In genomic region chr5:180825768-180826525, GRCh38 we compare ENCODE assay signal across 8 cellular contexts. TPM values are rescaled to one million over a fixed set of nuclear protein-coding genes. Genes with fewer than 3 reads are reported as not detected.
DNase-seq lines count a peak whose midpoint lies in the region; ATAC-seq and TF ChIP-seq lines count a peak whose summit lies in the region.

No MANE protein-coding gene starts in this region.

- peaks cover 33% of the 10 kb centered on the region for H3K36me3 Mint-ChIP-seq in nephron progenitor cell (ENCODE audit: low read depth)

- H3K4me1 Mint-ChIP-seq in nephron progenitor cell, result peaks cover 39% of the 10 kb centered on the region

- no TSS peak for BruUV-seq in A673 (replicated peaks; lab: Mats Ljungman, UMichigan)

- H3K4me3 Mint-ChIP-seq in nephron progenitor cell, result no peak overlapping the region

- H3K4me3 ChIP-seq in A673 (ENCODE audit: low read depth, low read length, poor library complexity, severe bottlenecking), result no peak overlapping the region
- no peak overlapping the region for H3K4me3 ChIP-seq in dorsolateral prefrontal cortex
- no peak overlapping the region for H3K4me3 ChIP-seq in ovary

- H3K27me3 ChIP-seq in A673 (replicated peaks; ENCODE audit: insufficient read depth, low read depth, low read length, poor library complexity) (no peaks in the 10 kb centered on the region), dorsolateral prefrontal cortex (no peaks in the 10 kb centered on the region), ovary (no peaks in the 10 kb centered on the region)

- POLR2A ChIA-PET in A673 (lab: Charles Lee; ENCODE audit: low non-redundant PET), result no interaction called here

- H3K4me1 ChIP-seq in A673 (ENCODE audit: insufficient read depth, low read length, poor library complexity, severe bottlenecking) (no peaks in the 10 kb centered on the region), ovary (ENCODE audit: insufficient read depth) (no peaks in the 10 kb centered on the region)

- H3K27ac ChIP-seq in A673 (ENCODE audit: low read depth, low read length, poor library complexity, severe bottlenecking) (no peak overlapping the region), dorsolateral prefrontal cortex (peak overlapping the region in 34 of 59 donors; percentile 4 to 65 (median 37)), ovary (no peak overlapping the region)

- intact Hi-C loops in A673 (cut with micrococcal nuclease; ENCODE audit: unreplicated experiment), result no loop called here
- intact Hi-C loops in dorsolateral prefrontal cortex (cut with DNase I), result no loop called here
- intact Hi-C loops in ovary (cut with DNase I), result loop anchor here in 1 of 4 donors (10.0 kb wide), 1 partner anchor 379 kb away; the partner anchor contains the start of gene TRIM7

- WGBS in ovary, 3 donors, result 96% methylated on average over 3 of the region's 3 CpGs

- no peak for TF ChIP-seq POLR2A in ovary (IDR thresholded peaks at IDR 0.05)

- TF ChIP-seq CTCF in A673 (conservative IDR thresholded peaks at IDR 0.05; ENCODE audit: low read depth, low read length) (no peak), dorsolateral prefrontal cortex (IDR thresholded peaks at IDR 0.05 in 54 of 56, conservative IDR thresholded peaks at IDR 0.05 in 2 of 56; ENCODE audit: low read depth in 1 of 56, partially characterized antibody in 56 of 56) (no peak), nephron progenitor cell (IDR thresholded peaks at IDR 0.05) (no peak), ovary (IDR thresholded peaks at IDR 0.05) (no peak)

- peak; percentile 31 for DNase-seq in A673 (ENCODE audit: low spot score)
- peak; percentile 89 for DNase-seq in HT1080 (ENCODE audit: low read depth)
- peak in 1 of 10 donors; percentile 40 for DNase-seq in dorsolateral prefrontal cortex
- no peak for DNase-seq in nephron progenitor cell
- DNase-seq in activated effector memory CD4-positive, alpha-beta T cell treated with anti-CD3 and anti-CD28 coated beads, Interleukin-2, amount 50 U/mL, for 16 hours, result no peak
- DNase-seq in ovary, result no peak

- ATAC-seq in HG02763 (IDR thresholded peaks at IDR 0.05; ENCODE audit: unreplicated experiment) (no peak), GM21515 (IDR thresholded peaks at IDR 0.05; ENCODE audit: unreplicated experiment) (no peak)

- H3K27ac Mint-ChIP-seq in nephron progenitor cell, result peak overlapping the region; percentile 85

- CTCF ChIA-PET in A673 (lab: Charles Lee), result no interaction called here

- H3K9me3 Mint-ChIP-seq in nephron progenitor cell, result peaks cover 46% of the 10 kb centered on the region

- H3K9me3 ChIP-seq in A673 (ENCODE audit: low read depth, low read length, poor library complexity, severe bottlenecking), result peaks cover 13% of the 10 kb centered on the region
- no peaks in the 10 kb centered on the region for H3K9me3 ChIP-seq in ovary

- H3K27me3 Mint-ChIP-seq in nephron progenitor cell (ENCODE audit: low read depth, poor library complexity), result peaks cover 17% of the 10 kb centered on the region

- H3K36me3 ChIP-seq in A673 (ENCODE audit: insufficient read depth, low read length, poor library complexity, severe bottlenecking), result peaks cover 9% of the 10 kb centered on the region
- H3K36me3 ChIP-seq in ovary, result no peaks in the 10 kb centered on the region

- TF ChIP-seq EP300 in ovary (IDR thresholded peaks at IDR 0.05), result no peak

RNA-seq across cellular contexts. Expression of gene MGAT1, which starts 23.3 kb away (rescaled TPM):
- total RNA-seq in A673 (2021) (48.7 and 49.9 TPM in 2 replicates), dorsolateral prefrontal cortex (100 to 1,000 TPM in 4 of 120 experiments, 10 to 100 TPM in 116; 46.5 to 113 (median 70.3) TPM), ovary (100 to 1,000 TPM in 5 of 7 donors, 10 to 100 TPM in 2; 84.0 to 154 (median 131) TPM)
- total RNA-seq in HT1080 (2014; rRNA removed; shearing (Covaris generic)), result 65.3 and 76.2 TPM in 2 replicates
- polyA plus RNA-seq in HT1080 (2015; cell fraction: cytosol; rRNA removed), result 90.5 and 97.9 TPM in 2 replicates
- polyA plus RNA-seq in HT1080 (2015; cell fraction: nucleus; rRNA removed), result 63.8 and 81.4 TPM in 2 replicates
- polyA plus RNA-seq in ovary, result 100 to 1,000 TPM in 1 of 2 donors, 10 to 100 TPM in 1; 66.6 to 128 TPM

RNA-seq across cellular contexts. Expression of gene ZFP62, which starts 35.1 kb away (rescaled TPM):
- total RNA-seq in A673 (2021) (28.2 and 28.7 TPM in 2 replicates), dorsolateral prefrontal cortex (10 to 100 TPM; 22.6 to 53.4 (median 34.2) TPM), ovary (10 to 100 TPM; 22.7 to 47.8 (median 33.8) TPM)
- 16.1 and 16.2 TPM in 2 replicates for total RNA-seq in HT1080 (2014; rRNA removed; shearing (Covaris generic))
- polyA plus RNA-seq in HT1080 (2015; cell fraction: cytosol; rRNA removed), result 10.5 and 19.5 TPM in 2 replicates
- polyA plus RNA-seq in HT1080 (2015; cell fraction: nucleus; rRNA removed), result 28.6 and 36.8 TPM in 2 replicates
- 10 to 100 TPM; 23.2 to 36.3 TPM for polyA plus RNA-seq in ovary

Comparison
In these comparisons a context has a peak if more than half of its experiments do, and no peak if none do; other contexts are left out.
1. DNase-seq: peak in A673 (single experiment) and HT1080 (single experiment); none in nephron progenitor cell (single experiment), activated effector memory CD4-positive, alpha-beta T cell treated with anti-CD3 and anti-CD28 coated beads, Interleukin-2, amount 50 U/mL, for 16 hours (single experiment) and ovary (0 of 5).
2. H3K27ac ChIP-seq: peak in dorsolateral prefrontal cortex (34 of 59); none in A673 (single experiment) and ovary (0 of 2).